ENCODE assay signal across 8 cellular contexts in the genomic region with DNA sequence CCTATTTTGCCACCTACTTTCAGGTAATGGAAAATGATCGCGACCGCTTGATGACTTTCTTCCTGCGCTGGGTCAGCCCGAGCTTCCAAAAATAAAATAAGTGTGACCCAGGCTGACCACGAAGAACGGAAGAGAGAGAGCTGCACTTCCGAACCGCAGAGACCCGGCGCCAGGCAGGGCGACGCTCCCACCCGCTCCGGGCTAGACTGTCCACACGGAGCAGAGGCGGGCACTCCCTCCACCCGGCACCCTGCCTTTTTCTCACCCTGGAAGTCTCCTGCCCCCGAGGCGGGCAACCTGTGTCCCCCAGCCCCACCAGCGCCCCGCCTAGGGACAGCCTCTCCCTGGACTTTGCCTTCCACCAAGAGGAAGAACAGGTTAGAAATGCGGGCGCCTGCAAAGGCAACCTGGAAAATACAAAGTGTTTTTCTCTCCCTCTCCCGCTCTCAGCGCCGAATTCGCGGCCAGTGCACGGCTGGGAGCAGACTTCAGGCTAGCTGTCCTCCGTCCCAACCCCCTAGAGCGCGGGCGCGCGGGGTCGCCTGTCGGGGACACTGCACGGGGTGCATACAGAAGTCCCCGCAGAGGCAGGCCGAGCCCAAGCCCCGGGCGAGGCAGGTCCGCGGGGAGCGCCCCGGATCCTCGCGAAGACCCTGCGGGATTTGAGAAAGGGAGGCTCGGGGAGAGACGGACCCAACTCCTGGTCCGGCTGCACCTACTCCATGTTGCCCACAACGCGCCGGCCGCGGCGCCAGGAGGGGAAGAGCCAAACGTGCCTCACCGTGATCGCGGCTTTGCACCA. TPM values are rescaled to one million over a fixed set of nuclear protein-coding genes. Genes with fewer than 3 reads are reported as not detected.
DNase-seq lines count a peak whose midpoint lies in the region; ATAC-seq and TF ChIP-seq lines count a peak whose summit lies in the region.

No MANE protein-coding gene starts in this region.

- H3K36me3 ChIP-seq in spleen: peaks cover 0 to 16% (median 4%) of the 10 kb centered on the region in 6 donors

- 0 to 4% (median 1%) methylated on average over 53 to 63 of the region's 63 CpGs for WGBS in spleen, 5 donors

- no peak for TF ChIP-seq CTCF in MCF 10A (IDR thresholded peaks at IDR 0.05; ENCODE audit: unreplicated experiment)
- TF ChIP-seq CTCF in spleen (IDR thresholded peaks at IDR 0.05 in 8 of 11, conservative IDR thresholded peaks at IDR 0.05 in 3 of 11): no peak

- H3K4me1 Mint-ChIP-seq in MCF 10A (ENCODE audit: insufficient read depth, unreplicated experiment): peaks cover 28% of the 10 kb centered on the region

- no peak for TF ChIP-seq POLR2A in spleen (IDR thresholded peaks at IDR 0.05)

- peak; percentile 55 for DNase-seq in D341Med (ENCODE audit: low spot score)
- DNase-seq in NOMO-1 treated with dmso at 0.1 percent for 144 hours (lab: John Stamatoyannopoulos, UW; ENCODE audit: unreplicated experiment): peak; percentile 17
- DNase-seq in MCF 10A (ENCODE audit: unreplicated experiment): peak; percentile 64
- DNase-seq in iris pigment epithelial cell (ENCODE audit: low read depth): peak; percentile 58
- DNase-seq in spleen: peak; percentile 88
- DNase-seq in HuH-7 (ENCODE audit: low spot score): no peak
- DNase-seq in T1000 (lab: John Stamatoyannopoulos, UW): no peak

- TSS peak; percentile 51 for BruUV-seq in MCF 10A (replicated peaks; lab: Mats Ljungman, UMichigan)

- no peaks in the 10 kb centered on the region for H3K9me3 ChIP-seq in spleen

- H3K4me3 Mint-ChIP-seq in MCF 10A (ENCODE audit: unreplicated experiment): no peak overlapping the region

- peaks cover 33% of the 10 kb centered on the region for H3K36me3 Mint-ChIP-seq in MCF 10A (ENCODE audit: insufficient read depth, unreplicated experiment)

- H3K27me3 ChIP-seq in spleen (replicated peaks in 1 of 7): peaks cover 0 to 55% (median 0%) of the 10 kb centered on the region in 7 donors

- peak; percentile 22 for ATAC-seq in GM21737 (IDR thresholded peaks at IDR 0.05; ENCODE audit: unreplicated experiment)

- no peaks in the 10 kb centered on the region for H3K9me3 Mint-ChIP-seq in MCF 10A (ENCODE audit: unreplicated experiment)

- H3K27ac ChIP-seq in spleen: peak overlapping the region; percentile 72 to 95 (median 93)

- POLR2A ChIA-PET in MCF 10A (lab: Yijun Ruan, JAX): interaction anchor here (0.6 to 4.9 kb wide), 35 partner anchors 21 to 935 kb away, joined by 3 to 28 read pairs (median 4); partner anchors contain the start of gene RBM26

- H3K27ac Mint-ChIP-seq in MCF 10A (ENCODE audit: low read depth, unreplicated experiment): no peak overlapping the region

- H3K4me1 ChIP-seq in spleen: peaks cover 10 to 91% (median 53%) of the 10 kb centered on the region in 6 donors

- CTCF ChIA-PET in MCF 10A (lab: Yijun Ruan, JAX): interaction anchor here (0.6 to 5.3 kb wide), 19 partner anchors 12 to 917 kb away, joined by 3 to 28 read pairs (median 4); no protein-coding TSS in a partner anchor

- intact Hi-C loops in MCF 10A (cut with micrococcal nuclease): loop anchor here (1.0 to 5.0 kb wide), 7 partner anchors 132 to 789 kb away; no protein-coding TSS in a partner anchor
- intact Hi-C loops in spleen (cut with DNase I; ENCODE audit: low total_unique reads): no loop called here

- H3K4me3 ChIP-seq in spleen: peak overlapping the region; percentile 57 to 91 (median 68)

- H3K27me3 Mint-ChIP-seq in MCF 10A (ENCODE audit: insufficient read depth, unreplicated experiment): no peaks in the 10 kb centered on the region

RNA-seq across cellular contexts. Expression of gene SPRY2, which starts 0.9 kb away (rescaled TPM):
- 41.2 and 46.4 TPM in 2 replicates for total RNA-seq in MCF 10A (2022)
- total RNA-seq in spleen: 10 to 100 TPM; 29.5 to 63.9 (median 46.6) TPM
- polyA plus RNA-seq in spleen: 10 to 100 TPM in 1 of 3 donors, 1 to 10 TPM in 2; 8.5 to 13.9 (median 9.2) TPM

Comparison
In these comparisons a context has a peak if more than half of its experiments do, and no peak if none do; other contexts are left out.
1. DNase-seq: peak in D341Med (single experiment), NOMO-1 treated with dmso at 0.1 percent for 144 hours (single experiment), MCF 10A (single experiment), iris pigment epithelial cell (single experiment) and spleen (single experiment); none in HuH-7 (single experiment) and T1000 (single experiment).